ENCODE assay signal across 1 cellular context in genomic region chr11:67993821-67994220, GRCh38.
TF ChIP-seq lines count a peak whose summit lies in the region.

No MANE protein-coding gene starts in this region.

TF ChIP-seq in K562, 482 proteins besides CTCF, POLR2A, EP300 and RAD21:
- TF ChIP-seq SMC3 (conservative IDR thresholded peaks at IDR 0.05; ENCODE audit: insufficient read depth, low read depth, low read length) (peak; percentile 62), MGA (IDR thresholded peaks at IDR 0.05) (peak; percentile 54), E2F6 (IDR thresholded peaks at IDR 0.05; ENCODE audit: borderline replicate concordance in 1 of 2, extremely low read depth in 1 of 2, insufficient read depth in 1 of 2, insufficient read length in 1 of 2, low read depth in 1 of 2, low read length in 1 of 2, poor library complexity in 1 of 2, severe bottlenecking in 1 of 2) (peak; percentile 66 to 85), NFE2 (IDR thresholded peaks at IDR 0.05; ENCODE audit: low read depth) (0 out of 2 replicates have a peak, but pooled peaks have one; percentile 3), L3MBTL2 (IDR thresholded peaks at IDR 0.05) (peak; percentile 82), MAX (CRISPR knock-in tag; IDR thresholded peaks at IDR 0.05) (peak; percentile 80), DEAF1 (CRISPR knock-in tag; IDR thresholded peaks at IDR 0.05) (peak; percentile 40; the same call in 1 of the 2 replicates), CTBP1 (IDR thresholded peaks at IDR 0.05; ENCODE audit: borderline replicate concordance) (peak; percentile 23; the same call in 1 of the 2 replicates), MTA3 (IDR thresholded peaks at IDR 0.05; ENCODE audit: borderline replicate concordance) (0 out of 2 replicates have a peak, but pooled peaks have one; percentile 23), STAG1 (CRISPR knock-in tag; IDR thresholded peaks at IDR 0.05; ENCODE audit: borderline replicate concordance) (peak; percentile 56)
TF ChIP-seq in K562: peak in this region for 10; not testable (repeated sequence) for 472.
